In genomic region chr10:95330966-95331453, GRCh38 we compare ENCODE assay signal across 28 cellular contexts. TPM values are rescaled to one million over a fixed set of nuclear protein-coding genes. Genes with fewer than 3 reads are reported as not detected.
DNase-seq lines count a peak whose midpoint lies in the region; ATAC-seq, FAIRE-seq and TF ChIP-seq lines count a peak whose summit lies in the region.
"Had no signal": no experiment of that assay in that cellular context is flagged by ENCODE, and none has a peak within 500 bp of the region (broad histone marks: within the 10 kb centered on the region; RNA-seq: fewer than 3 reads in every experiment).

No MANE protein-coding gene starts in this region.

- H3K4me1 ChIP-seq in gastrocnemius medialis, result peaks cover 59 to 80% of the 10 kb centered on the region in 2 donors

- ATAC-seq in gastrocnemius medialis (no peak), GM18502 (IDR thresholded peaks at IDR 0.05; ENCODE audit: poor library complexity, unreplicated experiment) (no peak), HG02588 (IDR thresholded peaks at IDR 0.05; ENCODE audit: unreplicated experiment) (no peak)
- ATAC-seq: activated CD8-positive, alpha-beta T cell treated with anti-CD3 and anti-CD28 coated beads, Interleukin-2, amount 10 ng/mL, durations not matched to agents 7 days and 5 days; activated naive CD4-positive, alpha-beta T cell treated with anti-CD3 and anti-CD28 coated beads, Interleukin-2, amount 50 U/mL, for 72 hours; left colon; right cardiac atrium; stimulated activated effector memory CD8-positive, alpha-beta T cell treated with anti-CD3 and anti-CD28 coated beads, Interleukin-12 subunit alpha, Interleukin-12 subunit beta, amount 100 ng/mL, for 72 hours had no signal

- peak overlapping the region; percentile 76 to 86 (median 83) for H3K27ac ChIP-seq in gastrocnemius medialis
- H3K27ac ChIP-seq: hepatocyte, neural progenitor cell, RWPE1, SK-N-MC, vagina had no signal

- H3K27me3 ChIP-seq in bronchial epithelial cell (ENCODE audit: control insufficient read depth, insufficient read depth, low read length) (no peaks in the 10 kb centered on the region), gastrocnemius medialis (no peaks in the 10 kb centered on the region)
- H3K27me3 ChIP-seq: hepatocyte, neural progenitor cell, vagina had no signal

- peak; percentile 42 for DNase-seq in M059J (ENCODE audit: low read depth)
- DNase-seq in bronchial epithelial cell (ENCODE audit: low read depth), result peak; percentile 29
- peak; percentile 48 for DNase-seq in fibroblast of pulmonary artery (ENCODE audit: low read depth)
- no peak for DNase-seq in gastrocnemius medialis
- DNase-seq in NCI-H1436 treated with DMSO at 0.1 percent for 48 hours (lab: John Stamatoyannopoulos, UW), result no peak
- no peak for DNase-seq in activated naive CD4-positive, alpha-beta T cell treated with anti-CD3 and anti-CD28 coated beads, Interleukin-2, amount 50 U/mL, for 16 hours
- DNase-seq: activated CD8-positive, alpha-beta T cell treated with anti-CD3 and anti-CD28 coated beads, Interleukin-2, amount 10 ng/mL, durations not matched to agents 7 days and 5 days; Calu3; caudate nucleus; H7; left colon; mesenchymal stem cell; NCI-H1417; NCI-H2081; right cardiac atrium; stimulated activated CD4-positive, alpha-beta T cell treated with anti-CD3 and anti-CD28 coated beads, Interleukin-12 subunit alpha, Interleukin-12 subunit beta, amount 100 ng/mL, for 4 hours; stimulated activated CD4-positive, alpha-beta T cell treated with anti-CD3 and anti-CD28 coated beads, Interleukin-4, amount 100 ng/mL, for 24 hours; T-helper 2 cell had no signal

- no peaks in the 10 kb centered on the region for H3K36me3 ChIP-seq in bronchial epithelial cell (ENCODE audit: control insufficient read depth, insufficient read depth, low read length)
- H3K36me3 ChIP-seq in gastrocnemius medialis, result peaks cover 0 to 13% of the 10 kb centered on the region in 2 donors
- H3K36me3 ChIP-seq: neural progenitor cell, vagina had no signal

- no peaks in the 10 kb centered on the region for H3K9me3 ChIP-seq in gastrocnemius medialis
- H3K9me3 ChIP-seq: vagina had no signal

- intact Hi-C loops in gastrocnemius medialis (cut with DNase I; ENCODE audit: low total_unique reads), result no loop called here

- in situ Hi-C loops in gastrocnemius medialis (cut with MboI; ENCODE audit: low sequenced_read_pairs in 4 of 4), result no loop called here

- no peak for TF ChIP-seq CTCF in bronchial epithelial cell (IDR thresholded peaks at IDR 0.05; ENCODE audit: insufficient read depth, low read length, severe bottlenecking)
- TF ChIP-seq CTCF in fibroblast of pulmonary artery (IDR thresholded peaks at IDR 0.05; ENCODE audit: low read length, missing control alignments), result no peak
- no peak for TF ChIP-seq CTCF in gastrocnemius medialis (IDR thresholded peaks at IDR 0.05 in 4 of 5, conservative IDR thresholded peaks at IDR 0.05 in 1 of 5)

- H3K4me3 ChIP-seq in bronchial epithelial cell (ENCODE audit: low read depth, low read length) (no peak overlapping the region), fibroblast of pulmonary artery (replicated peaks; ENCODE audit: low read depth, low read length) (no peak overlapping the region), gastrocnemius medialis (no peak overlapping the region)
- H3K4me3 ChIP-seq: hepatocyte, neural progenitor cell, SK-N-MC, vagina had no signal

- no peak for TF ChIP-seq POLR2A in gastrocnemius medialis (IDR thresholded peaks at IDR 0.05)

- FAIRE-seq in bronchial epithelial cell (lab: Jason Lieb, UNC), result no peak
- FAIRE-seq: GM12891 had no signal

RNA-seq across cellular contexts. Expression of gene PDLIM1, which starts 40.2 kb away (rescaled TPM):
- total RNA-seq in M059J (2014; rRNA removed; shearing (Covaris generic)), result 55.3 and 69.1 TPM in 2 replicates
- total RNA-seq in bronchial epithelial cell (19.2 and 20.2 TPM in 2 replicates), gastrocnemius medialis (100 to 1,000 TPM; 157 to 572 (median 272) TPM)

Comparison
In these comparisons a context has a peak if more than half of its experiments do, and no peak if none do; other contexts are left out.
1. DNase-seq: peak in M059J (single experiment), bronchial epithelial cell (single experiment) and fibroblast of pulmonary artery (single experiment); none in gastrocnemius medialis (0 of 2), NCI-H1436 treated with DMSO at 0.1 percent for 48 hours (single experiment) and activated naive CD4-positive, alpha-beta T cell treated with anti-CD3 and anti-CD28 coated beads, Interleukin-2, amount 50 U/mL, for 16 hours (single experiment).